Comparison of ENCODE assay signal across 9 cellular contexts in the genomic region with DNA sequence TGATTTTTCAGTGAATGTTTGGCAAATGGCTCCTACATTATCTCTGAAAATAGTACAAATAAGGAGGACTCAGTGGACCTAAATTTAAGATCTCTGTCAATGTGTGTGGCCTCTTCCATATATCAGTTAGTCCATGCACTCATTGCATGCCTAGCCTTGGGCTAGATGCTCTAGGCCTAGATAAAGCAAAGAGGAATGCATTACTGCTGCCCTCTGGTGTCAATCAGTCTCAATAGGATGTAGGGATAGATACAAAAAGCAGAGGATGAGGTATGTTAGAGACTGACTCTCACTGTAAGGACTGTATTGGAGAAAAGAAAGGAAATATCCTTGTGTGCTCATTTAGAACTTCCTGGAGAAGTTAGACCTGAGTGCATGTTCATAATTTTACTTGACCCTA. TPM values are rescaled to one million over a fixed set of nuclear protein-coding genes. Genes with fewer than 3 reads are reported as not detected.
A peak's percentile ranks its signal among the peaks of the same experiment; 100 is the strongest.
DNase-seq lines count a peak whose midpoint lies in the region; ATAC-seq, FAIRE-seq and TF ChIP-seq lines count a peak whose summit lies in the region.
"Had no signal": no experiment of that assay in that cellular context is flagged by ENCODE, and none has a peak within 500 bp of the region (broad histone marks: within the 10 kb centered on the region; RNA-seq: fewer than 3 reads in every experiment).

No MANE protein-coding gene starts in this region.

- H3K27me3 Mint-ChIP-seq in activated CD8-positive, alpha-beta memory T cell treated with anti-CD3 and anti-CD28 coated beads, Interleukin-2, amount 10 ng/mL, durations not matched to agents 7 days and 5 days: no peaks in the 10 kb centered on the region

- H3K4me1 ChIP-seq in left ventricle myocardium inferior (no peaks in the 10 kb centered on the region), transverse colon (peaks cover 0 to 29% (median 4%) of the 10 kb centered on the region in 4 donors)

- no peak for TF ChIP-seq POLR2A in transverse colon (IDR thresholded peaks at IDR 0.05)

- H3K36me3 ChIP-seq in SK-N-MC (ENCODE audit: insufficient read depth, low read length) (no peaks in the 10 kb centered on the region), left ventricle myocardium inferior (no peaks in the 10 kb centered on the region), transverse colon (no peaks in the 10 kb centered on the region)

- CTCF ChIA-PET in activated CD8-positive, alpha-beta memory T cell treated with anti-CD3 and anti-CD28 coated beads, Interleukin-2, amount 10 ng/mL, durations not matched to agents 7 days and 5 days (lab: Charles Lee): interaction anchor here (1.2 kb wide), 1 partner anchor 307 kb away, joined by 3 read pairs; no protein-coding TSS in a partner anchor

- in situ Hi-C loops in transverse colon (cut with MboI; ENCODE audit: low pct_ligation_motif_present in 1 of 4, low pct_unique_long_range_greater_than_20kb in 1 of 4, low sequenced_read_pairs in 3 of 4): loop anchor here in 3 of 4 donors (5.0 to 25.0 kb wide), 3 partner anchors 293 to 308 kb away; a partner anchor contains a TSS

- H3K4me3 Mint-ChIP-seq in activated CD8-positive, alpha-beta memory T cell treated with anti-CD3 and anti-CD28 coated beads, Interleukin-2, amount 10 ng/mL, durations not matched to agents 7 days and 5 days: no peak overlapping the region
- H3K4me3 Mint-ChIP-seq: memory B cell had no signal

- DNase-seq in GM03348 (ENCODE audit: low spot score) (peak; percentile 31), HTR-8/SVneo (ENCODE audit: insufficient read length, low spot score) (peak; percentile 8), SK-N-MC (ENCODE audit: low read depth, low spot score) (peak; percentile 2), left ventricle myocardium inferior (no peak), transverse colon (peak; percentile 38), SHP77 treated with DMSO at 0.1 percent for 48 hours (lab: John Stamatoyannopoulos, UW) (no peak)
- no peak for DNase-seq in activated CD8-positive, alpha-beta memory T cell treated with anti-CD3 and anti-CD28 coated beads, Interleukin-2, amount 10 ng/mL, durations not matched to agents 7 days and 5 days
- no peak for DNase-seq in stimulated activated CD8-positive, alpha-beta memory T cell treated with anti-CD3 and anti-CD28 coated beads, Interleukin-4, amount 100 ng/mL, for 48 hours

- peaks cover 2% of the 10 kb centered on the region for H3K9me3 Mint-ChIP-seq in activated CD8-positive, alpha-beta memory T cell treated with anti-CD3 and anti-CD28 coated beads, Interleukin-2, amount 10 ng/mL, durations not matched to agents 7 days and 5 days (ENCODE audit: low read depth)

- ATAC-seq in activated CD8-positive, alpha-beta memory T cell treated with anti-CD3 and anti-CD28 coated beads, Interleukin-2, amount 10 ng/mL, durations not matched to agents 7 days and 5 days: no peak

- no peaks in the 10 kb centered on the region for H3K36me3 Mint-ChIP-seq in activated CD8-positive, alpha-beta memory T cell treated with anti-CD3 and anti-CD28 coated beads, Interleukin-2, amount 10 ng/mL, durations not matched to agents 7 days and 5 days

- no peak overlapping the region for H3K9ac ChIP-seq in SK-N-MC (ENCODE audit: insufficient read length)

- H3K4me1 Mint-ChIP-seq in activated CD8-positive, alpha-beta memory T cell treated with anti-CD3 and anti-CD28 coated beads, Interleukin-2, amount 10 ng/mL, durations not matched to agents 7 days and 5 days: no peaks in the 10 kb centered on the region
- H3K4me1 Mint-ChIP-seq: memory B cell had no signal

- H3K9me3 ChIP-seq in SK-N-MC (ENCODE audit: low read depth, low read length) (no peaks in the 10 kb centered on the region), left ventricle myocardium inferior (replicated peaks) (no peaks in the 10 kb centered on the region), transverse colon (no peaks in the 10 kb centered on the region)

- H3K4me3 ChIP-seq in SK-N-MC (no peak overlapping the region), left ventricle myocardium inferior (no peak overlapping the region), transverse colon (no peak overlapping the region)

- FAIRE-seq in HTR-8/SVneo (lab: Jason Lieb, UNC): no peak

- H3K27ac ChIP-seq in SK-N-MC (no peak overlapping the region), left ventricle myocardium inferior (replicated peaks) (no peak overlapping the region), transverse colon (no peak overlapping the region)

- no peaks in the 10 kb centered on the region for H3K27me3 ChIP-seq in left ventricle myocardium inferior (ENCODE audit: low read depth)
- H3K27me3 ChIP-seq in transverse colon: no peaks in the 10 kb centered on the region

- no peak for TF ChIP-seq EP300 in transverse colon (IDR thresholded peaks at IDR 0.05; ENCODE audit: low read depth)

- H3K27ac Mint-ChIP-seq in activated CD8-positive, alpha-beta memory T cell treated with anti-CD3 and anti-CD28 coated beads, Interleukin-2, amount 10 ng/mL, durations not matched to agents 7 days and 5 days: no peak overlapping the region
- H3K27ac Mint-ChIP-seq: memory B cell had no signal

- TF ChIP-seq CTCF in left ventricle myocardium inferior (IDR thresholded peaks at IDR 0.05; ENCODE audit: borderline replicate concordance) (peak; percentile 59), transverse colon (IDR thresholded peaks at IDR 0.05) (peak; percentile 22 to 67 (median 40))

- intact Hi-C loops in left ventricle myocardium inferior (cut with micrococcal nuclease) (no loop called here), transverse colon (cut with DNase I; ENCODE audit: low total_unique reads) (no loop called here)

RNA-seq across cellular contexts. Expression of a gene that starts 42.0 kb away (rescaled TPM):
- total RNA-seq in left ventricle myocardium inferior (0.41 TPM), transverse colon (1 to 10 TPM in 1 of 4 donors, under 1 TPM in 1, not detected in 2; 0.14 to 2.2 TPM)
- not detected for total RNA-seq in activated CD8-positive, alpha-beta memory T cell treated with anti-CD3 and anti-CD28 coated beads, Interleukin-2, amount 10 ng/mL, durations not matched to agents 7 days and 5 days

RNA-seq across cellular contexts. Expression of a gene that starts 52.4 kb away (rescaled TPM):
- total RNA-seq in left ventricle myocardium inferior (42.1 TPM), transverse colon (10 to 100 TPM in 2 of 4 donors, 1 to 10 TPM in 1, under 1 TPM in 1; 0.75 to 54.3 (median 27.4) TPM)
- total RNA-seq in activated CD8-positive, alpha-beta memory T cell treated with anti-CD3 and anti-CD28 coated beads, Interleukin-2, amount 10 ng/mL, durations not matched to agents 7 days and 5 days: not detected

Comparison
In these comparisons a context has a peak if more than half of its experiments do, and no peak if none do; other contexts are left out.
1. DNase-seq: peak in GM03348 (single experiment), HTR-8/SVneo (single experiment), SK-N-MC (single experiment) and transverse colon (single experiment); none in left ventricle myocardium inferior (single experiment), activated CD8-positive, alpha-beta memory T cell treated with anti-CD3 and anti-CD28 coated beads, Interleukin-2, amount 10 ng/mL, durations not matched to agents 7 days and 5 days (single experiment), stimulated activated CD8-positive, alpha-beta memory T cell treated with anti-CD3 and anti-CD28 coated beads, Interleukin-4, amount 100 ng/mL, for 48 hours (single experiment) and SHP77 treated with DMSO at 0.1 percent for 48 hours (single experiment).